22 cellular contexts compared by ENCODE assay signal in genomic region chr17:4235372-4236279, GRCh38. TPM values are rescaled to one million over a fixed set of nuclear protein-coding genes. Genes with fewer than 3 reads are reported as not detected.
DNase-seq lines count a peak whose midpoint lies in the region; ATAC-seq, FAIRE-seq and TF ChIP-seq lines count a peak whose summit lies in the region.
"Had no signal": no experiment of that assay in that cellular context is flagged by ENCODE, and none has a peak within 500 bp of the region (broad histone marks: within the 10 kb centered on the region; RNA-seq: fewer than 3 reads in every experiment).

No MANE protein-coding gene starts in this region.

- no peak for FAIRE-seq in small intestine (lab: Jason Lieb, UNC)
- FAIRE-seq: colon, GM12892, TTC549 had no signal

- WGBS in trophoblast cell (ENCODE audit: extremely low coverage, insufficient coverage, insufficient read length): no CpG with 5 or more reads among the region's 8 CpGs
- WGBS in small intestine, 3 donors: 92 to 96% (median 94%) methylated on average over 8 of the region's 8 CpGs

- H3K9me3 ChIP-seq in fibroblast of lung (ENCODE audit: control insufficient read depth, insufficient read depth, low read depth, low read length): no peaks in the 10 kb centered on the region
- H3K9me3 ChIP-seq in trophoblast cell (ENCODE audit: insufficient read depth, low read depth, low read length): no peaks in the 10 kb centered on the region
- H3K9me3 ChIP-seq in small intestine (ENCODE audit: control insufficient read depth, low read depth): no peaks in the 10 kb centered on the region
- H3K9me3 ChIP-seq in upper lobe of right lung: no peaks in the 10 kb centered on the region
- H3K9me3 ChIP-seq: spleen had no signal

- peak overlapping the region; percentile 62 for H4K91ac ChIP-seq in trophoblast cell (ENCODE audit: low read depth, low read length)

- H3K4me3 ChIP-seq in ACC112 (ENCODE audit: low read depth, low read length): no peak overlapping the region
- H3K4me3 ChIP-seq in LNCaP clone FGC (ENCODE audit: low read depth, low read length): no peak overlapping the region
- H3K4me3 ChIP-seq in fibroblast of lung (replicated peaks in 1 of 4; ENCODE audit: control extremely low read depth in 1 of 4, insufficient read depth in 1 of 4, low read depth in 3 of 4, low read length in 4 of 4): no peak overlapping the region
- no peak overlapping the region for H3K4me3 ChIP-seq in trophoblast cell (ENCODE audit: low read depth, low read length)
- no peak overlapping the region for H3K4me3 ChIP-seq in small intestine (ENCODE audit: low read depth in 1 of 2, low read length in 2 of 2)
- no peak overlapping the region for H3K4me3 ChIP-seq in upper lobe of right lung
- H3K4me3 ChIP-seq: spleen had no signal

- H3K4me2 ChIP-seq in fibroblast of lung (ENCODE audit: extremely low read depth, insufficient read depth, low read length): no peak overlapping the region
- H3K4me2 ChIP-seq in trophoblast cell (ENCODE audit: low read length): no peak overlapping the region

- H2AK5ac ChIP-seq in trophoblast cell (ENCODE audit: low read length): no peak overlapping the region

- no peak overlapping the region for H3K4ac ChIP-seq in trophoblast cell (ENCODE audit: low read depth, low read length)

- H3K14ac ChIP-seq in trophoblast cell (ENCODE audit: low read length): no peak overlapping the region

- H3K18ac ChIP-seq in trophoblast cell (ENCODE audit: low read length): no peak overlapping the region

- H3K4me1 ChIP-seq in ACC112 (ENCODE audit: control insufficient read depth, insufficient read depth, low read length, unreplicated experiment): peaks cover 45% of the 10 kb centered on the region
- peaks cover 18% of the 10 kb centered on the region for H3K4me1 ChIP-seq in fibroblast of lung (ENCODE audit: control insufficient read depth, extremely low read depth, insufficient read depth, low read length)
- peaks cover 6 to 14% of the 10 kb centered on the region in 2 experiments for H3K4me1 ChIP-seq in trophoblast cell (ENCODE audit: control insufficient read depth in 1 of 2, insufficient read depth in 2 of 2, low read length in 2 of 2)
- no peaks in the 10 kb centered on the region for H3K4me1 ChIP-seq in small intestine (ENCODE audit: control insufficient read depth in 2 of 2, insufficient read depth in 1 of 2, low read depth in 1 of 2, low read length in 1 of 2)
- H3K4me1 ChIP-seq in upper lobe of right lung: peaks cover 10% of the 10 kb centered on the region

- H3K27ac ChIP-seq in ACC112 (ENCODE audit: low read depth, low read length) (peak overlapping the region; percentile 61), fibroblast of lung (ENCODE audit: insufficient read depth, low read length) (no peak overlapping the region), trophoblast cell (ENCODE audit: low read depth, low read length) (no peak overlapping the region), small intestine (ENCODE audit: low read depth in 1 of 2, low read length in 1 of 2) (no peak overlapping the region), upper lobe of right lung (no peak overlapping the region)
- H3K27ac ChIP-seq: foreskin keratinocyte, spleen had no signal

- H3K23ac ChIP-seq in trophoblast cell (ENCODE audit: low read length): no peak overlapping the region

- no peak for TF ChIP-seq CTCF in LNCaP clone FGC (IDR thresholded peaks at IDR 0.05; ENCODE audit: control insufficient read depth, extremely low read depth, insufficient read depth)
- TF ChIP-seq CTCF in fibroblast of lung (conservative IDR thresholded peaks at IDR 0.05 in 1 of 2, IDR thresholded peaks at IDR 0.05 in 1 of 2; ENCODE audit: low read depth in 1 of 2, low read length in 2 of 2): no peak
- TF ChIP-seq CTCF in upper lobe of right lung (IDR thresholded peaks at IDR 0.05): no peak

- no peak overlapping the region for H2BK120ac ChIP-seq in trophoblast cell (ENCODE audit: insufficient read depth, low read length, poor library complexity)

- peak; percentile 33 for DNase-seq in LNCaP clone FGC (ENCODE audit: low read depth)
- peak; percentile 26 to 53 for DNase-seq in fibroblast of lung (ENCODE audit: low read depth in 2 of 2)
- DNase-seq in trophoblast cell: no peak
- no peak for DNase-seq in NCI-H69 (lab: John Stamatoyannopoulos, UW)
- no peak for DNase-seq in small intestine
- no peak for DNase-seq in upper lobe of right lung
- DNase-seq: activated CD4-positive, alpha-beta T cell treated with anti-CD3 and anti-CD28 coated beads for 36 hours; activated naive CD8-positive, alpha-beta T cell treated with anti-CD3 and anti-CD28 coated beads for 36 hours; CD8-positive, alpha-beta T cell; KG1; kidney glomerular epithelial cell; NCI-H187 treated with DMSO at 0.1 percent for 48 hours; NCI-H774; nephron progenitor cell; spleen; T-cell had no signal

- ATAC-seq in GM19467 (IDR thresholded peaks at IDR 0.05; ENCODE audit: unreplicated experiment) (no peak), upper lobe of right lung (no peak)
- ATAC-seq: activated CD4-positive, alpha-beta T cell treated with anti-CD3 and anti-CD28 coated beads for 36 hours; CD8-positive, alpha-beta T cell; foreskin keratinocyte; T-cell had no signal

- H3K36me3 ChIP-seq in ACC112 (ENCODE audit: insufficient read depth, low read length): peaks cover 19% of the 10 kb centered on the region; the same call in 1 of the 2 replicates
- H3K36me3 ChIP-seq in fibroblast of lung (ENCODE audit: control insufficient read depth, insufficient read depth, low read length): peaks cover 5% of the 10 kb centered on the region
- H3K36me3 ChIP-seq in trophoblast cell (ENCODE audit: control insufficient read depth in 1 of 2, insufficient read depth in 2 of 2, low read length in 2 of 2): peaks cover 12 to 13% of the 10 kb centered on the region in 2 experiments
- peaks cover 0 to 12% of the 10 kb centered on the region in 2 donors for H3K36me3 ChIP-seq in small intestine (ENCODE audit: control insufficient read depth in 2 of 2, insufficient read depth in 2 of 2, low read length in 2 of 2)
- H3K36me3 ChIP-seq in upper lobe of right lung: peaks cover 83% of the 10 kb centered on the region

- peaks cover 10% of the 10 kb centered on the region for H3K79me1 ChIP-seq in trophoblast cell (ENCODE audit: low read length)

- intact Hi-C loops in upper lobe of right lung (cut with DNase I): no loop called here

- H3K27me3 ChIP-seq in ACC112 (ENCODE audit: insufficient read depth, low read length): no peaks in the 10 kb centered on the region
- H3K27me3 ChIP-seq in fibroblast of lung (ENCODE audit: control insufficient read depth, insufficient read depth, low read length): no peaks in the 10 kb centered on the region
- no peaks in the 10 kb centered on the region for H3K27me3 ChIP-seq in trophoblast cell (ENCODE audit: insufficient read depth, low read length)
- no peaks in the 10 kb centered on the region for H3K27me3 ChIP-seq in small intestine (ENCODE audit: control insufficient read depth in 2 of 2, insufficient read depth in 2 of 2, low read length in 2 of 2)
- H3K27me3 ChIP-seq in upper lobe of right lung: no peaks in the 10 kb centered on the region
- H3K27me3 ChIP-seq: foreskin keratinocyte, spleen had no signal

- no peak overlapping the region for H3K9ac ChIP-seq in fibroblast of lung (ENCODE audit: insufficient read depth, low read length)
- no peak overlapping the region for H3K9ac ChIP-seq in trophoblast cell (ENCODE audit: low read length)

- H2BK5ac ChIP-seq in trophoblast cell (ENCODE audit: low read depth, low read length, poor library complexity): peak overlapping the region; percentile 48

- H3K79me2 ChIP-seq in ACC112 (ENCODE audit: control insufficient read depth, insufficient read depth, low read length, unreplicated experiment) (peaks cover 29% of the 10 kb centered on the region), fibroblast of lung (ENCODE audit: control insufficient read depth, insufficient read depth, low read length) (no peaks in the 10 kb centered on the region), trophoblast cell (ENCODE audit: control insufficient read depth, insufficient read depth, low read length, poor library complexity) (no peaks in the 10 kb centered on the region)

- H2BK12ac ChIP-seq in trophoblast cell (ENCODE audit: low read length): peak overlapping the region; percentile 75

- H2AFZ ChIP-seq in ACC112 (ENCODE audit: low read length, unreplicated experiment) (no peak overlapping the region), fibroblast of lung (ENCODE audit: low read length) (no peak overlapping the region), trophoblast cell (ENCODE audit: insufficient read depth, low read length, poor library complexity) (no peak overlapping the region)

- H4K12ac ChIP-seq in trophoblast cell (ENCODE audit: low read depth, low read length): no peak overlapping the region

- H4K8ac ChIP-seq in trophoblast cell (ENCODE audit: low read depth, low read length): no peak overlapping the region

- no peaks in the 10 kb centered on the region for H4K20me1 ChIP-seq in fibroblast of lung (ENCODE audit: control insufficient read depth, extremely low read depth, insufficient read depth, low read length)

RNA-seq across cellular contexts. Expression of gene ANKFY1, which starts 28.2 kb away (rescaled TPM):
- 33.9 and 34.0 TPM in 2 replicates for total RNA-seq in fibroblast of lung
- polyA plus RNA-seq in fibroblast of lung: 26.1 and 33.1 TPM in 2 replicates
- 22.9 and 24.9 TPM in 2 replicates for polyA plus RNA-seq in fibroblast of lung (2012)
- polyA minus RNA-seq in fibroblast of lung (ENCODE audit: low replicate concordance): 137 and 152 TPM in 2 replicates
- 20.7 and 20.8 TPM in 2 replicates for polyA plus RNA-seq in trophoblast cell (2013)
- polyA plus RNA-seq in small intestine: 10 to 100 TPM in 1 of 3 donors, 1 to 10 TPM in 2; 5.7 to 14.4 (median 8.9) TPM
- total RNA-seq in upper lobe of right lung: 64.8 TPM

Comparison
In these comparisons a context has a peak if more than half of its experiments do, and no peak if none do; other contexts are left out.
1. DNase-seq: peak in LNCaP clone FGC (single experiment) and fibroblast of lung (2 of 2); none in trophoblast cell (0 of 2), NCI-H69 (single experiment), small intestine (single experiment) and upper lobe of right lung (single experiment).